In the genomic region with DNA sequence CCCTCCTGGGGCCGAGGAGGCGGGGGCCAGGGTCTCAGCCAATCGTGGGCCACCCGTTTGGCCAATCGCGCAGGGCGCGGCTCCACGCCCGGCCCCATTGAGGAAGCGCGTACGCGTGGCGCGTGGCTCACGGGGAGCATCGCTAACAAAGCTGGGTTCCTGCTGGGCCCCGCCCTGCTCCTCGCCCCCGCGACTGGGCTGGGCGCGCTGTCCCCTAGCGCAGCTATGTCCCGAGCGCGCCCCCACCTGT, we compare ENCODE assay signal across 11 cellular contexts. TPM values are rescaled to one million over a fixed set of nuclear protein-coding genes. Genes with fewer than 3 reads are reported as not detected.
DNase-seq lines count a peak whose midpoint lies in the region; ATAC-seq, FAIRE-seq and TF ChIP-seq lines count a peak whose summit lies in the region.
"Had no signal": no experiment of that assay in that cellular context is flagged by ENCODE, and none has a peak within 500 bp of the region (broad histone marks: within the 10 kb centered on the region; RNA-seq: fewer than 3 reads in every experiment).

No MANE protein-coding gene starts in this region.

- TF ChIP-seq RAD21 in HepG2 (CRISPR knock-in tag; IDR thresholded peaks at IDR 0.05), result no peak
- no peak for TF ChIP-seq RAD21 in H1 (IDR thresholded peaks at IDR 0.05 in 1 of 2, conservative IDR thresholded peaks at IDR 0.05 in 1 of 2; ENCODE audit: low read depth in 2 of 2, low read length in 2 of 2)

- H3K4ac ChIP-seq in H1 (replicated peaks; ENCODE audit: insufficient read length, low read depth, low read length), result no peak overlapping the region

- no peak overlapping the region for H2AK5ac ChIP-seq in H1 (ENCODE audit: low read depth, low read length)

- POLR2A ChIA-PET in HepG2 (lab: Yijun Ruan, JAX), result no interaction called here
- POLR2A ChIA-PET in H1 (lab: Charles Lee; ENCODE audit: partially characterized antibody), result no interaction called here

- TF ChIP-seq POLR2A in right lobe of liver (IDR thresholded peaks at IDR 0.05) (no peak), HepG2 (IDR thresholded peaks at IDR 0.05; ENCODE audit: insufficient read depth in 1 of 2, low read depth in 2 of 2, low read length in 2 of 2) (no peak), H1 (IDR thresholded peaks at IDR 0.05; ENCODE audit: control extremely low read depth in 1 of 2, low read depth in 2 of 2, low read length in 2 of 2) (no peak)

- no peak overlapping the region for H3K18ac ChIP-seq in H1 (ENCODE audit: extremely low read depth, low read length)

- no peak overlapping the region for H3K23ac ChIP-seq in H1 (ENCODE audit: insufficient read length)

- peaks cover 8% of the 10 kb centered on the region; the same call in 1 of the 2 replicates for H3K23me2 ChIP-seq in H1 (ENCODE audit: low read depth, low read length)

- no TSS peak for BruUV-seq in HepG2 (replicated peaks; lab: Mats Ljungman, UMichigan)

- TF ChIP-seq CTCF in right lobe of liver (IDR thresholded peaks at IDR 0.05), result no peak
- no peak for TF ChIP-seq CTCF in HepG2 (CRISPR knock-in tag; IDR thresholded peaks at IDR 0.05)
- no peak for TF ChIP-seq CTCF in H1 (IDR thresholded peaks at IDR 0.05; ENCODE audit: control extremely low read depth in 1 of 3, insufficient read depth in 1 of 3, low read depth in 1 of 3, low read length in 3 of 3)
- TF ChIP-seq CTCF in neural progenitor cell (IDR thresholded peaks at IDR 0.05), result no peak
- no peak for TF ChIP-seq CTCF in mesothelial cell of epicardium (IDR thresholded peaks at IDR 0.05; ENCODE audit: unreplicated experiment)

- no CpG with 5 or more reads among the region's 28 CpGs for WGBS in right lobe of liver (ENCODE audit: insufficient coverage, low coverage, low lambda C conversion rate, missing lambda C conversion rate)
- no CpG with 5 or more reads among the region's 28 CpGs for WGBS in HepG2 (ENCODE audit: low lambda C conversion rate)
- 37% methylated on average over 24 of the region's 28 CpGs; no CpG with 5 or more reads in 1 of the 2 experiments for WGBS in H1 (ENCODE audit: extremely low coverage in 1 of 2, insufficient coverage in 1 of 2, insufficient read length in 1 of 2, insufficient replicate concordance in 2 of 2, low coverage in 1 of 2, low lambda C conversion rate in 2 of 2, missing lambda C conversion rate in 1 of 2), 2 experiments
- WGBS in aorta, 2 donors, result 1 to 2% methylated on average over 28 of the region's 28 CpGs

- H3K36me3 ChIP-seq in right lobe of liver (no peaks in the 10 kb centered on the region), HepG2 (replicated peaks in 1 of 2; ENCODE audit: control insufficient read depth in 1 of 2, insufficient read depth in 2 of 2, low read length in 2 of 2) (no peaks in the 10 kb centered on the region), H1 (ENCODE audit: control insufficient read depth in 2 of 4, insufficient read depth in 4 of 4, low read length in 3 of 4) (peaks cover 0 to 6% (median 0%) of the 10 kb centered on the region in 4 experiments; a peak in 1 of 8 replicates), neural progenitor cell (no peaks in the 10 kb centered on the region), aorta (ENCODE audit: control insufficient read depth in 1 of 2, insufficient read depth in 2 of 2, low read length in 1 of 2) (no peaks in the 10 kb centered on the region)

- H3F3A ChIP-seq in neural progenitor cell (ENCODE audit: low read depth), result no peaks in the 10 kb centered on the region

- no peaks in the 10 kb centered on the region for H3K9me3 ChIP-seq in right lobe of liver
- H3K9me3 ChIP-seq in HepG2 (ENCODE audit: low read length), result no peaks in the 10 kb centered on the region
- peaks cover 0 to 12% of the 10 kb centered on the region in 2 experiments; a peak in 1 of 4 replicates for H3K9me3 ChIP-seq in H1 (ENCODE audit: insufficient read depth in 2 of 2, low read depth in 1 of 2, low read length in 1 of 2)
- no peaks in the 10 kb centered on the region for H3K9me3 ChIP-seq in neural progenitor cell (ENCODE audit: low read depth)
- no peaks in the 10 kb centered on the region for H3K9me3 ChIP-seq in aorta (ENCODE audit: control insufficient read depth, low read length)

- H3K4me1 ChIP-seq in right lobe of liver, result peaks cover 0 to 10% (median 0%) of the 10 kb centered on the region in 4 donors
- H3K4me1 ChIP-seq in HepG2 (ENCODE audit: insufficient read depth, low read length), result peaks cover 10% of the 10 kb centered on the region; the same call in 1 of the 2 replicates
- peaks cover 0 to 14% (median 3%) of the 10 kb centered on the region in 4 experiments; a peak in 3 of 7 replicates for H3K4me1 ChIP-seq in H1 (replicated peaks in 1 of 4; ENCODE audit: control insufficient read depth in 3 of 4, insufficient read depth in 4 of 4, low read length in 3 of 4)
- peaks cover 4% of the 10 kb centered on the region for H3K4me1 ChIP-seq in neural progenitor cell
- H3K4me1 ChIP-seq in aorta (ENCODE audit: control insufficient read depth in 1 of 2, insufficient read depth in 2 of 2, low read length in 2 of 2), result no peaks in the 10 kb centered on the region

- H3K4me2 ChIP-seq in HepG2 (ENCODE audit: low read depth, low read length), result no peak overlapping the region
- H3K4me2 ChIP-seq in H1 (ENCODE audit: insufficient read depth in 1 of 2, low read depth in 2 of 2, low read length in 2 of 2), result peak overlapping the region; percentile 46 to 51
- H3K4me2 ChIP-seq in neural progenitor cell, result peak overlapping the region; percentile 80

- H3K56ac ChIP-seq in H1 (replicated peaks; ENCODE audit: insufficient read length, low read depth, low read length), result no peak overlapping the region

- no peak overlapping the region for H4K91ac ChIP-seq in H1 (replicated peaks; ENCODE audit: insufficient read length, low read length)

- H4K20me1 ChIP-seq in HepG2 (ENCODE audit: insufficient read depth, low read length) (no peaks in the 10 kb centered on the region), H1 (replicated peaks in 1 of 2; ENCODE audit: control insufficient read depth in 1 of 2, insufficient read depth in 2 of 2, low read length in 2 of 2) (no peaks in the 10 kb centered on the region), neural progenitor cell (ENCODE audit: low read depth) (no peaks in the 10 kb centered on the region)

- H2BK5ac ChIP-seq in H1 (ENCODE audit: low read depth, low read length), result no peak overlapping the region

- H2BK12ac ChIP-seq in H1 (ENCODE audit: low read depth, low read length), result 0 out of 2 replicates have a peak overlapping the region, but pooled peaks have one; percentile 33

- no peak overlapping the region for H4K5ac ChIP-seq in H1 (ENCODE audit: insufficient read length, low read depth, low read length)

- H2AFZ ChIP-seq in HepG2 (ENCODE audit: low read length) (no peak overlapping the region), H1 (ENCODE audit: low read length) (no peak overlapping the region), neural progenitor cell (replicated peaks) (no peak overlapping the region)

- no peak overlapping the region for H3K4me3 Mint-ChIP-seq in neural progenitor cell
- no peak overlapping the region for H3K4me3 Mint-ChIP-seq in mesothelial cell of epicardium

- CTCF ChIA-PET in HepG2 (lab: Yijun Ruan, JAX; ENCODE audit: low intra/inter-chr PET ratio, low total read pairs) (no interaction called here), H1 (lab: Charles Lee; ENCODE audit: partially characterized antibody) (no interaction called here)

- no peaks in the 10 kb centered on the region for H3K79me2 ChIP-seq in HepG2 (ENCODE audit: insufficient read depth, low read length)
- H3K79me2 ChIP-seq in H1 (ENCODE audit: control insufficient read depth in 1 of 2, insufficient read depth in 2 of 2, low read length in 2 of 2), result no peaks in the 10 kb centered on the region
- no peaks in the 10 kb centered on the region for H3K79me2 ChIP-seq in neural progenitor cell (ENCODE audit: low read depth)

- peaks cover under 1% of the 10 kb centered on the region for H3K36me3 Mint-ChIP-seq in neural progenitor cell
- no peaks in the 10 kb centered on the region for H3K36me3 Mint-ChIP-seq in mesothelial cell of epicardium

- no peak overlapping the region for H2BK15ac ChIP-seq in H1 (ENCODE audit: low read length)

- H3K27me3 ChIP-seq in right lobe of liver (peaks cover 0 to 17% of the 10 kb centered on the region in 2 donors), HepG2 (ENCODE audit: control insufficient read depth in 1 of 2, insufficient read depth in 2 of 2, low read length in 2 of 2) (peaks cover 3 to 25% of the 10 kb centered on the region in 2 experiments; a peak in 4 of 5 replicates), H1 (replicated peaks in 1 of 4; ENCODE audit: control insufficient read depth in 3 of 4, extremely low read depth in 1 of 4, insufficient read depth in 3 of 4, low read length in 3 of 4) (peaks cover 21 to 84% (median 68%) of the 10 kb centered on the region in 4 experiments), neural progenitor cell (peaks cover 100% of the 10 kb centered on the region), aorta (ENCODE audit: control insufficient read depth in 1 of 2, insufficient read depth in 2 of 2, low read length in 1 of 2) (no peaks in the 10 kb centered on the region)

- no peak for FAIRE-seq in HepG2 (lab: Jason Lieb, UNC)
- no peak for FAIRE-seq in H1 (lab: Jason Lieb, UNC)

- H3K27me3 Mint-ChIP-seq in neural progenitor cell (ENCODE audit: insufficient read depth, low read depth) (peaks cover 52% of the 10 kb centered on the region), mesothelial cell of epicardium (ENCODE audit: low read depth) (peaks cover 83% of the 10 kb centered on the region)

- no peak overlapping the region for H3K9ac ChIP-seq in HepG2 (ENCODE audit: insufficient read depth, low read depth, low read length)
- no peak overlapping the region for H3K9ac ChIP-seq in H1 (replicated peaks in 1 of 4; ENCODE audit: extremely low read depth in 1 of 4, low read depth in 3 of 4, low read length in 3 of 4)
- H3K9ac ChIP-seq in neural progenitor cell, result no peak overlapping the region

- no peak overlapping the region for H2BK120ac ChIP-seq in H1 (replicated peaks; ENCODE audit: low read depth, low read length)

- no peak overlapping the region for H3K27ac Mint-ChIP-seq in neural progenitor cell
- no peak overlapping the region for H3K27ac Mint-ChIP-seq in mesothelial cell of epicardium

- intact Hi-C loops in right lobe of liver (cut with DNase I), result no loop called here
- intact Hi-C loops in HepG2 (cut with micrococcal nuclease; ENCODE audit: unreplicated experiment), result no loop called here
- intact Hi-C loops in aorta (cut with DNase I), result no loop called here

- no peaks in the 10 kb centered on the region for H3K79me1 ChIP-seq in H1 (ENCODE audit: low read depth, low read length)

- no peak overlapping the region for H3K14ac ChIP-seq in H1 (ENCODE audit: insufficient read length)

- H4K8ac ChIP-seq in H1 (ENCODE audit: extremely low read depth, insufficient read depth, low read length), result no peak overlapping the region

- H3K9me3 Mint-ChIP-seq in neural progenitor cell (peaks cover 7% of the 10 kb centered on the region), mesothelial cell of epicardium (no peaks in the 10 kb centered on the region)

- DNase-seq in right lobe of liver (peak; percentile 55 to 68 (median 59)), HepG2 (ENCODE audit: low spot score) (no peak), H1 (ENCODE audit: low read depth in 1 of 2, low spot score in 2 of 2) (peak in 1 of 2 experiments; percentile 58), neural progenitor cell (ENCODE audit: low spot score) (peak; percentile 30), aorta (peak; percentile 79 to 80), NCI-H2171 treated with DMSO at 0.1 percent for 48 hours (lab: John Stamatoyannopoulos, UW) (no peak), mesothelial cell of epicardium (ENCODE audit: low spot score in 2 of 2, unreplicated experiment in 2 of 2) (no peak)
- DNase-seq: NCI-H187 treated with DMSO at 0.1 percent for 48 hours, T-helper 9 cell had no signal

- H3K27ac ChIP-seq in right lobe of liver (no peak overlapping the region), HepG2 (ENCODE audit: extremely low read length, insufficient read depth, low read length) (no peak overlapping the region), H1 (ENCODE audit: low read depth, low read length) (no peak overlapping the region), neural progenitor cell (no peak overlapping the region), aorta (ENCODE audit: low read depth in 1 of 2, low read length in 2 of 2) (no peak overlapping the region)

- TF ChIP-seq EP300 in HepG2 (IDR thresholded peaks at IDR 0.05; ENCODE audit: low read depth in 2 of 2, low read length in 2 of 2) (no peak), HepG2 (CRISPR knock-in tag; IDR thresholded peaks at IDR 0.05; ENCODE audit: borderline replicate concordance) (no peak), H1 (IDR thresholded peaks at IDR 0.05; ENCODE audit: borderline replicate concordance in 1 of 2, low read depth in 2 of 2, low read length in 2 of 2) (no peak)

- ATAC-seq in right lobe of liver, result peak; percentile 32 to 52 (median 42)
- no peak for ATAC-seq in HepG2
- ATAC-seq in aorta (ENCODE audit: low FRiP score), result no peak
- ATAC-seq in GM19395 (IDR thresholded peaks at IDR 0.05; ENCODE audit: unreplicated experiment), result no peak

- in situ Hi-C loops in HepG2 (cut with HindIII; ENCODE audit: extremely low pct_ligation_motif_present, low pct_unique_long_range_greater_than_20kb), result no loop called here

- H2BK20ac ChIP-seq in H1 (ENCODE audit: low read length), result no peak overlapping the region

- H3K4me1 Mint-ChIP-seq in neural progenitor cell (peaks cover 4% of the 10 kb centered on the region), mesothelial cell of epicardium (peaks cover 8% of the 10 kb centered on the region)

- no peak overlapping the region for H3K4me3 ChIP-seq in right lobe of liver
- no peak overlapping the region for H3K4me3 ChIP-seq in HepG2 (replicated peaks in 1 of 3; ENCODE audit: insufficient read depth in 1 of 3, low read depth in 2 of 3, low read length in 3 of 3)
- peak overlapping the region in 2 of 4 experiments; percentile 10 to 67; a peak in 3 of 8 replicates for H3K4me3 ChIP-seq in H1 (ENCODE audit: extremely low read depth in 1 of 4, insufficient read depth in 2 of 4, low read depth in 3 of 4, low read length in 4 of 4)
- peak overlapping the region; percentile 49 for H3K4me3 ChIP-seq in neural progenitor cell
- H3K4me3 ChIP-seq in aorta (ENCODE audit: low read length in 2 of 2), result no peak overlapping the region

RNA-seq across cellular contexts. Expression of a gene that starts 0.6 kb away (rescaled TPM):
- total RNA-seq in right lobe of liver (under 1 TPM; 0.42 to 0.81 (median 0.64) TPM), HepG2 (2016; rRNA removed; fragmentation: Illumina TruSeq; extraction: Trizol) (0.07 TPM in 1 of 2 replicates, not detected in the other), neural progenitor cell (ENCODE audit: low replicate concordance) (2.2 TPM in 1 of 2 replicates, not detected in the other), aorta (1 to 10 TPM in 1 of 2 donors, under 1 TPM in 1; 0.62 to 1.4 TPM), mesothelial cell of epicardium (0.36 to 0.58 TPM (median 0.49 TPM) in 3 replicates)
- total RNA-seq in HepG2 (2016; cell fraction: cytosol; rRNA removed; fragmentation: Illumina TruSeq; extraction: Trizol; ENCODE audit: low read depth), result not detected in 2 replicates
- 0.09 TPM in 1 of 2 replicates, not detected in the other for total RNA-seq in HepG2 (2016; cell fraction: insoluble cytoplasmic fraction; rRNA removed; fragmentation: Illumina TruSeq; extraction: Trizol)
- 0.09 and 0.14 TPM in 2 replicates for total RNA-seq in HepG2 (2016; cell fraction: membrane; rRNA removed; fragmentation: Illumina TruSeq; extraction: Trizol)
- not detected in 2 replicates for total RNA-seq in HepG2 (2016; cell fraction: nucleus; rRNA removed; fragmentation: Illumina TruSeq; extraction: Trizol)
- polyA plus RNA-seq in HepG2 (2011; rRNA removed) (not detected in 2 replicates), H1 (2011; rRNA removed) (0.41 and 0.51 TPM in 2 replicates), aorta (not detected)
- polyA plus RNA-seq in HepG2 (2011; cell fraction: cytosol; rRNA removed), result not detected in 2 replicates
- polyA plus RNA-seq in HepG2 (2011; cell fraction: nucleus; rRNA removed), result not detected in 2 replicates
- polyA plus RNA-seq in HepG2 (2012), result not detected in 2 replicates
- not detected in 2 replicates for polyA plus RNA-seq in HepG2 (2016; cell fraction: cytosol; fragmentation: Illumina TruSeq; extraction: Trizol; ENCODE audit: low read depth)
- polyA plus RNA-seq in HepG2 (2016; cell fraction: insoluble cytoplasmic fraction; fragmentation: Illumina TruSeq; extraction: Trizol; ENCODE audit: low read depth), result 0.13 TPM in 1 of 2 replicates, not detected in the other
- not detected in 2 replicates for polyA plus RNA-seq in HepG2 (2016; cell fraction: membrane; fragmentation: Illumina TruSeq; extraction: Trizol; ENCODE audit: low read depth)
- not detected in 2 replicates for polyA plus RNA-seq in HepG2 (2016; cell fraction: nucleus; fragmentation: Illumina TruSeq; extraction: Trizol; ENCODE audit: insufficient read depth, low read depth)
- polyA minus RNA-seq in HepG2 (2011; rRNA and poly(A)+ RNA removed; ENCODE audit: low replicate concordance), result not detected in 2 replicates
- not detected in 2 replicates for polyA minus RNA-seq in HepG2 (2011; cell fraction: cytosol; rRNA and poly(A)+ RNA removed)
- not detected in 2 replicates for polyA minus RNA-seq in HepG2 (2011; cell fraction: nucleus; rRNA and poly(A)+ RNA removed)
- total RNA-seq in H1 (2021; fragmentation: NEBNext Ultra II Directional; extraction: Animal tissue kit (Norgen Biotek cat#: 25700)), result 0.23 and 0.56 TPM in 2 replicates
- polyA plus RNA-seq in H1 (2011; cell fraction: cytosol; rRNA removed), result 0.34 TPM
- 0.34 TPM for polyA plus RNA-seq in H1 (2011; cell fraction: nucleus; rRNA removed)
- polyA plus RNA-seq in H1 (2012, experiment 1 of 2), result 0.15 to 0.42 TPM (median 0.37 TPM) in 3 of 4 replicates, not detected in the other
- polyA plus RNA-seq in H1 (2012, experiment 2 of 2), result 0.08 TPM
- 0.26 TPM for polyA plus RNA-seq in H1 (2013, experiment 1 of 2)
- 0.42 TPM for polyA plus RNA-seq in H1 (2013, experiment 2 of 2)
- 0.13 TPM in 1 of 2 replicates, not detected in the other for polyA minus RNA-seq in H1 (2011; rRNA and poly(A)+ RNA removed)
- polyA minus RNA-seq in H1 (2011; cell fraction: cytosol; rRNA and poly(A)+ RNA removed), result 0.59 TPM
- polyA minus RNA-seq in H1 (2011; cell fraction: nucleus; rRNA and poly(A)+ RNA removed), result 0.40 TPM
- polyA plus RNA-seq: BJ had no signal

RNA-seq across cellular contexts. Expression of a gene that starts 30.7 kb away (rescaled TPM):
- total RNA-seq in right lobe of liver, result under 1 TPM; 0.25 to 0.51 (median 0.39) TPM
- not detected in 2 replicates for total RNA-seq in HepG2 (2016; rRNA removed; fragmentation: Illumina TruSeq; extraction: Trizol)
- not detected in 2 replicates for total RNA-seq in HepG2 (2016; cell fraction: cytosol; rRNA removed; fragmentation: Illumina TruSeq; extraction: Trizol; ENCODE audit: low read depth)
- not detected in 2 replicates for total RNA-seq in HepG2 (2016; cell fraction: insoluble cytoplasmic fraction; rRNA removed; fragmentation: Illumina TruSeq; extraction: Trizol)
- total RNA-seq in HepG2 (2016; cell fraction: membrane; rRNA removed; fragmentation: Illumina TruSeq; extraction: Trizol), result not detected in 2 replicates
- not detected in 2 replicates for total RNA-seq in HepG2 (2016; cell fraction: nucleus; rRNA removed; fragmentation: Illumina TruSeq; extraction: Trizol)
- polyA plus RNA-seq in HepG2 (2011; rRNA removed), result 0.03 and 0.08 TPM in 2 replicates
- polyA plus RNA-seq in HepG2 (2011; cell fraction: cytosol; rRNA removed), result 0.04 TPM in 1 of 2 replicates, not detected in the other
- 0.09 and 0.11 TPM in 2 replicates for polyA plus RNA-seq in HepG2 (2011; cell fraction: nucleus; rRNA removed)
- polyA plus RNA-seq in HepG2 (2012), result not detected in 2 replicates
- polyA plus RNA-seq in HepG2 (2016; cell fraction: cytosol; fragmentation: Illumina TruSeq; extraction: Trizol; ENCODE audit: low read depth), result not detected in 2 replicates
- polyA plus RNA-seq in HepG2 (2016; cell fraction: insoluble cytoplasmic fraction; fragmentation: Illumina TruSeq; extraction: Trizol; ENCODE audit: low read depth), result not detected in 2 replicates
- polyA plus RNA-seq in HepG2 (2016; cell fraction: membrane; fragmentation: Illumina TruSeq; extraction: Trizol; ENCODE audit: low read depth), result not detected in 2 replicates
- polyA plus RNA-seq in HepG2 (2016; cell fraction: nucleus; fragmentation: Illumina TruSeq; extraction: Trizol; ENCODE audit: insufficient read depth, low read depth), result not detected in 2 replicates
- 0.12 TPM in 1 of 2 replicates, not detected in the other for polyA minus RNA-seq in HepG2 (2011; rRNA and poly(A)+ RNA removed; ENCODE audit: low replicate concordance)
- not detected in 2 replicates for polyA minus RNA-seq in HepG2 (2011; cell fraction: cytosol; rRNA and poly(A)+ RNA removed)
- polyA minus RNA-seq in HepG2 (2011; cell fraction: nucleus; rRNA and poly(A)+ RNA removed), result not detected in 2 replicates
- total RNA-seq in H1 (2021; fragmentation: NEBNext Ultra II Directional; extraction: Animal tissue kit (Norgen Biotek cat#: 25700)), result not detected in 2 replicates
- not detected in 2 replicates for polyA plus RNA-seq in H1 (2011; rRNA removed)
- not detected for polyA plus RNA-seq in H1 (2011; cell fraction: cytosol; rRNA removed)
- not detected for polyA plus RNA-seq in H1 (2011; cell fraction: nucleus; rRNA removed)
- not detected in 4 replicates for polyA plus RNA-seq in H1 (2012, experiment 1 of 2)
- polyA plus RNA-seq in H1 (2012, experiment 2 of 2), result not detected
- polyA plus RNA-seq in H1 (2013, experiment 1 of 2), result not detected
- polyA plus RNA-seq in H1 (2013, experiment 2 of 2), result not detected
- polyA minus RNA-seq in H1 (2011; rRNA and poly(A)+ RNA removed), result not detected in 2 replicates
- not detected for polyA minus RNA-seq in H1 (2011; cell fraction: cytosol; rRNA and poly(A)+ RNA removed)
- not detected for polyA minus RNA-seq in H1 (2011; cell fraction: nucleus; rRNA and poly(A)+ RNA removed)
- total RNA-seq in neural progenitor cell (ENCODE audit: low replicate concordance), result 0.19 TPM in 1 of 2 replicates, not detected in the other
- total RNA-seq in aorta, result 1 to 10 TPM; 1.4 to 2.1 TPM
- polyA plus RNA-seq in aorta, result under 1 TPM in 1 of 2 donors, not detected in 1; 0.46 TPM
- total RNA-seq in mesothelial cell of epicardium, result 0.25 to 0.29 TPM (median 0.27 TPM) in 3 replicates
- polyA plus RNA-seq: BJ had no signal

RNA-seq across cellular contexts. Expression of a gene that starts 30.8 kb away (rescaled TPM):
- total RNA-seq in right lobe of liver, result 1 to 10 TPM in 1 of 6 experiments, under 1 TPM in 3, not detected in 2; 0.24 to 1.2 (median 0.63) TPM
- 0.09 TPM in 1 of 2 replicates, not detected in the other for total RNA-seq in HepG2 (2016; rRNA removed; fragmentation: Illumina TruSeq; extraction: Trizol)
- total RNA-seq in HepG2 (2016; cell fraction: cytosol; rRNA removed; fragmentation: Illumina TruSeq; extraction: Trizol; ENCODE audit: low read depth), result not detected in 2 replicates
- total RNA-seq in HepG2 (2016; cell fraction: insoluble cytoplasmic fraction; rRNA removed; fragmentation: Illumina TruSeq; extraction: Trizol), result 0.24 TPM in 1 of 2 replicates, not detected in the other
- not detected in 2 replicates for total RNA-seq in HepG2 (2016; cell fraction: membrane; rRNA removed; fragmentation: Illumina TruSeq; extraction: Trizol)
- total RNA-seq in HepG2 (2016; cell fraction: nucleus; rRNA removed; fragmentation: Illumina TruSeq; extraction: Trizol), result 0.31 and 0.53 TPM in 2 replicates
- 0.39 and 0.70 TPM in 2 replicates for polyA plus RNA-seq in HepG2 (2011; rRNA removed)
- polyA plus RNA-seq in HepG2 (2011; cell fraction: cytosol; rRNA removed), result 0.18 and 0.34 TPM in 2 replicates
- polyA plus RNA-seq in HepG2 (2011; cell fraction: nucleus; rRNA removed), result 2.2 and 7.0 TPM in 2 replicates
- 0.51 and 1.2 TPM in 2 replicates for polyA plus RNA-seq in HepG2 (2012)
- not detected in 2 replicates for polyA plus RNA-seq in HepG2 (2016; cell fraction: cytosol; fragmentation: Illumina TruSeq; extraction: Trizol; ENCODE audit: low read depth)
- not detected in 2 replicates for polyA plus RNA-seq in HepG2 (2016; cell fraction: insoluble cytoplasmic fraction; fragmentation: Illumina TruSeq; extraction: Trizol; ENCODE audit: low read depth)
- not detected in 2 replicates for polyA plus RNA-seq in HepG2 (2016; cell fraction: membrane; fragmentation: Illumina TruSeq; extraction: Trizol; ENCODE audit: low read depth)
- polyA plus RNA-seq in HepG2 (2016; cell fraction: nucleus; fragmentation: Illumina TruSeq; extraction: Trizol; ENCODE audit: insufficient read depth, low read depth), result 0.19 and 0.56 TPM in 2 replicates
- polyA minus RNA-seq in HepG2 (2011; rRNA and poly(A)+ RNA removed; ENCODE audit: low replicate concordance), result 0.07 and 1.3 TPM in 2 replicates
- polyA minus RNA-seq in HepG2 (2011; cell fraction: cytosol; rRNA and poly(A)+ RNA removed), result not detected in 2 replicates
- 0.90 TPM in 1 of 2 replicates, not detected in the other for polyA minus RNA-seq in HepG2 (2011; cell fraction: nucleus; rRNA and poly(A)+ RNA removed)
- not detected in 2 replicates for total RNA-seq in H1 (2021; fragmentation: NEBNext Ultra II Directional; extraction: Animal tissue kit (Norgen Biotek cat#: 25700))
- not detected in 2 replicates for polyA plus RNA-seq in H1 (2011; rRNA removed)
- not detected for polyA plus RNA-seq in H1 (2011; cell fraction: cytosol; rRNA removed)
- not detected for polyA plus RNA-seq in H1 (2011; cell fraction: nucleus; rRNA removed)
- 0.13 to 0.16 TPM in 2 of 4 replicates, not detected in the others for polyA plus RNA-seq in H1 (2012, experiment 1 of 2)
- polyA plus RNA-seq in H1 (2012, experiment 2 of 2), result not detected
- not detected for polyA plus RNA-seq in H1 (2013, experiment 1 of 2)
- polyA plus RNA-seq in H1 (2013, experiment 2 of 2), result not detected
- not detected in 2 replicates for polyA minus RNA-seq in H1 (2011; rRNA and poly(A)+ RNA removed)
- not detected for polyA minus RNA-seq in H1 (2011; cell fraction: cytosol; rRNA and poly(A)+ RNA removed)
- polyA minus RNA-seq in H1 (2011; cell fraction: nucleus; rRNA and poly(A)+ RNA removed), result not detected
- 0.19 TPM in 1 of 2 replicates, not detected in the other for total RNA-seq in neural progenitor cell (ENCODE audit: low replicate concordance)
- total RNA-seq in aorta, result 1 to 10 TPM in 1 of 2 donors, under 1 TPM in 1; 0.84 to 3.5 TPM
- polyA plus RNA-seq in aorta, result 1 to 10 TPM in 1 of 2 donors, not detected in 1; 8.7 TPM
- total RNA-seq in mesothelial cell of epicardium, result 0.94 to 1.8 TPM (median 1.2 TPM) in 3 replicates

Comparison
In these comparisons a context has a peak if more than half of its experiments do, and no peak if none do; other contexts are left out.
1. ATAC-seq: peak in right lobe of liver (4 of 4); none in HepG2 (single experiment), aorta (single experiment) and GM19395 (single experiment).
2. DNase-seq: peak in right lobe of liver (3 of 3), neural progenitor cell (single experiment) and aorta (2 of 2); none in HepG2 (single experiment), NCI-H2171 treated with DMSO at 0.1 percent for 48 hours (single experiment) and mesothelial cell of epicardium (0 of 2).